31 cellular contexts compared by ENCODE assay signal in genomic region chr18:53305471-53305870, GRCh38.
A peak's percentile ranks its signal among the peaks of the same experiment; 100 is the strongest.
DNase-seq lines count a peak whose midpoint lies in the region; TF ChIP-seq lines count a peak whose summit lies in the region.
"Had no signal": no experiment of that assay in that cellular context is flagged by ENCODE, and none has a peak within 500 bp of the region (broad histone marks: within the 10 kb centered on the region; RNA-seq: fewer than 3 reads in every experiment).

No MANE protein-coding gene starts in this region.

- H3K4me3 ChIP-seq in ovary, result no peak overlapping the region
- H3K4me3 ChIP-seq: A549; BLaER1; BLaER1 treated with 17β-estradiol and CSF1 and Interleukin-3, amounts not matched to agents 10 nM and 100 nM had no signal

- H3K4me1 ChIP-seq in ovary (ENCODE audit: insufficient read depth), result no peaks in the 10 kb centered on the region
- H3K4me1 ChIP-seq: A549; BE2C; BLaER1; BLaER1 treated with 17β-estradiol and CSF1 and Interleukin-3, amounts not matched to agents 10 nM and 100 nM; Caco-2 had no signal

- peak; percentile 38 for DNase-seq in NCI-H69 (lab: John Stamatoyannopoulos, UW)
- peak; percentile 93 for DNase-seq in left kidney (ENCODE audit: low read depth, low spot score)
- no peak for DNase-seq in ovary
- DNase-seq in iPS-NIHi11 (ENCODE audit: low spot score), result no peak
- DNase-seq in stimulated activated CD4-positive, alpha-beta T cell treated with anti-CD3 and anti-CD28 coated beads, Interleukin-4, amount 100 ng/mL, for 24 hours, result no peak
- DNase-seq: 8988T; ACHN; AML-193; BE2C; C1 segment of cervical spinal cord; Caco-2; Calu3; CD4-positive, alpha-beta memory T cell; CD4-positive, alpha-beta T cell; CD4-positive, CD25-positive, alpha-beta regulatory T cell; CD8-positive, alpha-beta memory T cell; CD8-positive, alpha-beta T cell; COR-L47; DMS 273 treated with DMSO at 0.1 percent for 48 hours; DMS153; DMS53; DMS79; DMS79 treated with DMSO at 0.1 percent for 48 hours; DND-41; EL had no signal

- peak; percentile 13; the same call in 1 of the 2 replicates for TF ChIP-seq CTCF in VCaP (conservative IDR thresholded peaks at IDR 0.05)
- TF ChIP-seq CTCF in ovary (IDR thresholded peaks at IDR 0.05), result no peak

- no peak for TF ChIP-seq POLR2A in ovary (IDR thresholded peaks at IDR 0.05)

- no peaks in the 10 kb centered on the region for H3K9me3 ChIP-seq in ovary
- H3K9me3 ChIP-seq: A549, BE2C, Caco-2 had no signal

- WGBS in ovary, 3 donors, result 37 to 51% (median 45%) methylated on average over 5 of the region's 5 CpGs

- no peaks in the 10 kb centered on the region for H3K36me3 ChIP-seq in ovary
- H3K36me3 ChIP-seq: BE2C; BLaER1; BLaER1 treated with 17β-estradiol and CSF1 and Interleukin-3, amounts not matched to agents 10 nM and 100 nM had no signal

- H3K27ac ChIP-seq in VCaP (no peak overlapping the region), ovary (no peak overlapping the region)
- H3K27ac ChIP-seq: 22Rv1; A549; BLaER1; BLaER1 treated with 17β-estradiol and CSF1 and Interleukin-3, amounts not matched to agents 10 nM and 100 nM; C4-2B had no signal

- TF ChIP-seq EP300 in ovary (IDR thresholded peaks at IDR 0.05), result no peak

- intact Hi-C loops in ovary (cut with DNase I), result no loop called here

- H3K27me3 ChIP-seq in ovary, result no peaks in the 10 kb centered on the region
- H3K27me3 ChIP-seq: BE2C; BLaER1; BLaER1 treated with 17β-estradiol and CSF1 and Interleukin-3, amounts not matched to agents 10 nM and 100 nM had no signal

Comparison
In these comparisons a context has a peak if more than half of its experiments do, and no peak if none do; other contexts are left out.
1. DNase-seq: peak in NCI-H69 (single experiment) and left kidney (single experiment); none in ovary (0 of 5), iPS-NIHi11 (single experiment) and stimulated activated CD4-positive, alpha-beta T cell treated with anti-CD3 and anti-CD28 coated beads, Interleukin-4, amount 100 ng/mL, for 24 hours (single experiment).